ENCODE assay signal across 13 cellular contexts in genomic region chr3:142988826-142989225, GRCh38. TPM values are rescaled to one million over a fixed set of nuclear protein-coding genes. Genes with fewer than 3 reads are reported as not detected.
"Had no signal": no experiment of that assay in that cellular context is flagged by ENCODE, and none has a peak within 500 bp of the region (broad histone marks: within the 10 kb centered on the region; RNA-seq: fewer than 3 reads in every experiment).

No MANE protein-coding gene starts in this region.

RNA-seq across cellular contexts. Expression of gene PAQR9, which starts 25.4 kb away (rescaled TPM):
- total RNA-seq: activated B cell treated with CpG ODN at 0.5 μM for 24 hours; activated CD4-positive, alpha-beta memory T cell treated with anti-CD3 and anti-CD28 coated beads for 36 hours; activated CD4-positive, alpha-beta memory T cell treated with anti-CD3 and anti-CD28 coated beads, Interleukin-2, amount 10 ng/mL, durations not matched to agents 7 days and 5 days; activated CD4-positive, alpha-beta T cell treated with anti-CD3 and anti-CD28 coated beads for 36 hours; activated CD4-positive, alpha-beta T cell treated with anti-CD3 and anti-CD28 coated beads, Interleukin-2, amount 10 ng/mL, durations not matched to agents 24 days and 14 days; activated CD4-positive, alpha-beta T cell treated with anti-CD3 and anti-CD28 coated beads, Interleukin-2, amount 10 ng/mL, durations not matched to agents 7 days and 5 days; activated CD8-positive, alpha-beta memory T cell treated with anti-CD3 and anti-CD28 coated beads for 36 hours; activated CD8-positive, alpha-beta memory T cell treated with anti-CD3 and anti-CD28 coated beads, Interleukin-2, amount 10 ng/mL, durations not matched to agents 7 days and 5 days; activated CD8-positive, alpha-beta T cell treated with anti-CD3 and anti-CD28 coated beads for 36 hours; activated CD8-positive, alpha-beta T cell treated with anti-CD3 and anti-CD28 coated beads, Interleukin-2, amount 10 ng/mL, durations not matched to agents 7 days and 5 days; T-helper 1 cell treated with Interleukin-12 subunit alpha and Interleukin-12 subunit beta and Interleukin-4 antibody, amounts not matched to agents 30 ng/mL and 1 ng/mL, for 36 hours; T-helper 17 cell; T-helper 2 cell treated with Interferon-gamma antibody and Interleukin-4, amounts not matched to agents 100 ng/mL and 5 ng/mL, for 36 hours had no signal
